Comparison of ENCODE assay signal across 13 cellular contexts in genomic region chr5:136560111-136560510, GRCh38.
DNase-seq lines count a peak whose midpoint lies in the region; ATAC-seq and TF ChIP-seq lines count a peak whose summit lies in the region.
"Had no signal": no experiment of that assay in that cellular context is flagged by ENCODE, and none has a peak within 500 bp of the region (broad histone marks: within the 10 kb centered on the region; RNA-seq: fewer than 3 reads in every experiment).

No MANE protein-coding gene starts in this region.

- peak overlapping the region; percentile 80 to 88 (median 88) for H3K27ac Mint-ChIP-seq in nephron
- H3K27ac Mint-ChIP-seq: B cell; CD8-positive, alpha-beta T cell had no signal

- H3K4me1 ChIP-seq in adipocyte (ENCODE audit: control insufficient read depth, insufficient read depth, low read length): no peaks in the 10 kb centered on the region
- H3K4me1 ChIP-seq: HAP-1 had no signal

- no peaks in the 10 kb centered on the region for H3K36me3 Mint-ChIP-seq in nephron (ENCODE audit: low read depth)
- H3K36me3 Mint-ChIP-seq: CD8-positive, alpha-beta T cell had no signal

- H3K9me3 Mint-ChIP-seq in nephron: peaks cover 2% of the 10 kb centered on the region

- H3K27me3 Mint-ChIP-seq in nephron (ENCODE audit: low read depth): no peaks in the 10 kb centered on the region
- H3K27me3 Mint-ChIP-seq: B cell had no signal

- H3K9ac ChIP-seq in adipocyte (ENCODE audit: low read length): no peak overlapping the region
- H3K9ac ChIP-seq: BLaER1 treated with 17β-estradiol and CSF1 and Interleukin-3, amounts not matched to agents 10 nM and 100 nM had no signal

- H3K4me3 Mint-ChIP-seq in nephron: no peak overlapping the region
- H3K4me3 Mint-ChIP-seq: B cell; CD8-positive, alpha-beta T cell had no signal

- ATAC-seq in GM21737 (IDR thresholded peaks at IDR 0.05; ENCODE audit: unreplicated experiment) (no peak), HG02588 (IDR thresholded peaks at IDR 0.05; ENCODE audit: unreplicated experiment) (no peak)
- ATAC-seq: CD8-positive, alpha-beta T cell had no signal

- no peaks in the 10 kb centered on the region for H3K36me3 ChIP-seq in adipocyte (ENCODE audit: control insufficient read depth, insufficient read depth, low read length, severe bottlenecking)
- H3K36me3 ChIP-seq: BLaER1 treated with 17β-estradiol and CSF1 and Interleukin-3, amounts not matched to agents 10 nM and 100 nM; HAP-1 had no signal

- TF ChIP-seq CTCF in nephron (IDR thresholded peaks at IDR 0.05; ENCODE audit: unreplicated experiment in 3 of 3): no peak

- DNase-seq in adipocyte (ENCODE audit: low read depth) (peak; percentile 1), left kidney (ENCODE audit: low read depth, low spot score) (peak; percentile 72), NCI-H1417 (lab: John Stamatoyannopoulos, UW) (no peak)
- DNase-seq: Calu3; CD8-positive, alpha-beta T cell; DMS79 treated with DMSO at 0.1 percent for 48 hours; GF-D8 had no signal

- H3K27me3 ChIP-seq in adipocyte (replicated peaks; ENCODE audit: control insufficient read depth, insufficient read depth, low read length): no peaks in the 10 kb centered on the region
- H3K27me3 ChIP-seq: BLaER1 treated with 17β-estradiol and CSF1 and Interleukin-3, amounts not matched to agents 10 nM and 100 nM had no signal

- no peak overlapping the region for H3K4me3 ChIP-seq in adipocyte (ENCODE audit: low read length)
- H3K4me3 ChIP-seq: BLaER1 treated with 17β-estradiol and CSF1 and Interleukin-3, amounts not matched to agents 10 nM and 100 nM; HAP-1 had no signal

- H3K4me1 Mint-ChIP-seq in nephron: peaks cover 9% of the 10 kb centered on the region
- H3K4me1 Mint-ChIP-seq: B cell had no signal

- H3K9me3 ChIP-seq in adipocyte (ENCODE audit: control insufficient read depth, low read length): peaks cover 5% of the 10 kb centered on the region
- H3K9me3 ChIP-seq: HAP-1 had no signal

Comparison
In these comparisons a context has a peak if more than half of its experiments do, and no peak if none do; other contexts are left out.
1. DNase-seq: peak in adipocyte (single experiment) and left kidney (single experiment); none in NCI-H1417 (0 of 3).